In genomic region chr2:144267209-144267608, GRCh38 we compare ENCODE assay signal across 11 cellular contexts.
DNase-seq lines count a peak whose midpoint lies in the region; ATAC-seq, FAIRE-seq and TF ChIP-seq lines count a peak whose summit lies in the region.
"Had no signal": no experiment of that assay in that cellular context is flagged by ENCODE, and none has a peak within 500 bp of the region (broad histone marks: within the 10 kb centered on the region; RNA-seq: fewer than 3 reads in every experiment).

No MANE protein-coding gene starts in this region.

- no peaks in the 10 kb centered on the region for H4K20me1 ChIP-seq in SU-DHL-6 (ENCODE audit: low read depth, low read length)
- H4K20me1 ChIP-seq: BLaER1 had no signal

- peaks cover 16% of the 10 kb centered on the region for H3K4me1 ChIP-seq in CD8-positive, alpha-beta T cell (ENCODE audit: insufficient read depth, low read length)
- peaks cover 0 to 3% (median 0%) of the 10 kb centered on the region in 4 donors for H3K4me1 ChIP-seq in tibial nerve
- H3K4me1 ChIP-seq: BLaER1 had no signal

- DNase-seq in CD8-positive, alpha-beta T cell: no peak
- DNase-seq in GM19239 (ENCODE audit: insufficient read length, low spot score): peak; percentile 9
- DNase-seq in D721Med (ENCODE audit: insufficient read length, low spot score): no peak
- no peak for DNase-seq in DMS79 treated with DMSO at 0.1 percent for 48 hours (lab: John Stamatoyannopoulos, UW)
- no peak for DNase-seq in tibial nerve (ENCODE audit: low spot score in 2 of 2)
- DNase-seq: NCI-H69 had no signal

- H3K4me3 Mint-ChIP-seq in CD8-positive, alpha-beta T cell: peak overlapping the region; percentile 29

- H3K4me3 ChIP-seq in CD8-positive, alpha-beta T cell (ENCODE audit: low read depth, low read length): no peak overlapping the region
- H3K4me3 ChIP-seq in SU-DHL-6 (ENCODE audit: insufficient read depth, low read length, poor library complexity, severe bottlenecking): no peak overlapping the region
- H3K4me3 ChIP-seq in tibial nerve: no peak overlapping the region
- H3K4me3 ChIP-seq: BLaER1 had no signal

- TF ChIP-seq CTCF in CD8-positive, alpha-beta T cell (IDR thresholded peaks at IDR 0.05): no peak
- TF ChIP-seq CTCF in SU-DHL-6 (IDR thresholded peaks at IDR 0.05; ENCODE audit: insufficient read depth, low read length, poor library complexity, severe bottlenecking): no peak
- no peak for TF ChIP-seq CTCF in D721Med (IDR thresholded peaks at IDR 0.05; ENCODE audit: insufficient read depth, missing control alignments)
- no peak for TF ChIP-seq CTCF in tibial nerve (IDR thresholded peaks at IDR 0.05)

- no peaks in the 10 kb centered on the region for H3K27me3 Mint-ChIP-seq in CD8-positive, alpha-beta T cell (ENCODE audit: low read depth)

- no peak overlapping the region for H2AFZ ChIP-seq in SU-DHL-6 (ENCODE audit: low read depth, low read length, severe bottlenecking)

- H3K27ac Mint-ChIP-seq in CD8-positive, alpha-beta T cell: peak overlapping the region; percentile 34

- H3K36me3 ChIP-seq in CD8-positive, alpha-beta T cell (ENCODE audit: insufficient read depth, low read length): no peaks in the 10 kb centered on the region
- no peaks in the 10 kb centered on the region for H3K36me3 ChIP-seq in SU-DHL-6 (ENCODE audit: low read length)
- peaks cover 0 to 5% (median 0%) of the 10 kb centered on the region in 3 donors for H3K36me3 ChIP-seq in tibial nerve
- H3K36me3 ChIP-seq: BLaER1 had no signal

- ATAC-seq in CD8-positive, alpha-beta T cell: peak; percentile 76
- peak; percentile 93 for ATAC-seq in HG02884 (IDR thresholded peaks at IDR 0.05; ENCODE audit: unreplicated experiment)
- ATAC-seq in SK-N-SH treated with all-trans-retinoic acid at 6 μM for 48 hours: no peak

- no peak overlapping the region for H3K27ac ChIP-seq in CD8-positive, alpha-beta T cell (ENCODE audit: low read depth, low read length)
- H3K27ac ChIP-seq in SU-DHL-6 (ENCODE audit: low read depth, low read length) (no peak overlapping the region), tibial nerve (no peak overlapping the region)
- H3K27ac ChIP-seq: BLaER1 had no signal

- WGBS in tibial nerve, 2 donors: 75 to 82% methylated on average over 2 of the region's 2 CpGs

- peaks cover 34% of the 10 kb centered on the region for H3K4me1 Mint-ChIP-seq in CD8-positive, alpha-beta T cell (ENCODE audit: low read depth)

- CTCF ChIA-PET in CD8-positive, alpha-beta T cell (lab: Charles Lee): no interaction called here

- peaks cover 8% of the 10 kb centered on the region; the same call in 1 of the 2 replicates for H3F3A ChIP-seq in SU-DHL-6 (ENCODE audit: insufficient read depth)

- H3K9me3 Mint-ChIP-seq in CD8-positive, alpha-beta T cell: no peaks in the 10 kb centered on the region

- FAIRE-seq in GM19239 (lab: Jason Lieb, UNC) (peak; percentile 91), D721Med (lab: Jason Lieb, UNC) (no peak)
- FAIRE-seq: H54 had no signal

- POLR2A ChIA-PET in CD8-positive, alpha-beta T cell (lab: Charles Lee): interaction anchor here (0.6 kb wide), 1 partner anchor 16 kb away, joined by 3 read pairs; no protein-coding TSS in a partner anchor

- peaks cover 17% of the 10 kb centered on the region; the same call in 1 of the 2 replicates for H3K79me2 ChIP-seq in SU-DHL-6 (ENCODE audit: insufficient read depth, low read length)

- H3K9me3 ChIP-seq in CD8-positive, alpha-beta T cell (ENCODE audit: low read length): no peaks in the 10 kb centered on the region
- H3K9me3 ChIP-seq in SU-DHL-6 (ENCODE audit: insufficient read depth, low read length): no peaks in the 10 kb centered on the region
- no peaks in the 10 kb centered on the region for H3K9me3 ChIP-seq in tibial nerve
- H3K9me3 ChIP-seq: BLaER1 had no signal

- H3K27me3 ChIP-seq in CD8-positive, alpha-beta T cell (ENCODE audit: insufficient read depth, low read length): no peaks in the 10 kb centered on the region
- H3K27me3 ChIP-seq in SU-DHL-6 (ENCODE audit: low read length): no peaks in the 10 kb centered on the region
- H3K27me3 ChIP-seq in tibial nerve: no peaks in the 10 kb centered on the region
- H3K27me3 ChIP-seq: BLaER1 had no signal

- no peak overlapping the region for H3K9ac ChIP-seq in SU-DHL-6 (ENCODE audit: low read length)
- H3K9ac ChIP-seq: BLaER1 had no signal

- no peak for TF ChIP-seq EP300 in tibial nerve (IDR thresholded peaks at IDR 0.05)

- peak overlapping the region; percentile 20 for H3K4me2 ChIP-seq in SU-DHL-6 (ENCODE audit: low read depth, low read length, poor library complexity, severe bottlenecking)
- H3K4me2 ChIP-seq: BLaER1 had no signal

- TF ChIP-seq POLR2A in tibial nerve (IDR thresholded peaks at IDR 0.05): no peak

- no peaks in the 10 kb centered on the region for H3K36me3 Mint-ChIP-seq in CD8-positive, alpha-beta T cell

- intact Hi-C loops in CD8-positive, alpha-beta T cell (cut with DNase I, micrococcal nuclease): loop anchor here (5.0 kb wide), 2 partner anchors 35 to 55 kb away; no protein-coding TSS in a partner anchor

- no peaks in the 10 kb centered on the region for H3K9me2 ChIP-seq in SU-DHL-6 (replicated peaks; ENCODE audit: insufficient read depth, low read length)

TF ChIP-seq in SK-N-SH treated with all-trans-retinoic acid at 6 μM for 48 hours, 23 proteins besides CTCF, POLR2A, EP300 and RAD21 (continues in another document):
- TF ChIP-seq ZFP3 (CRISPR knock-in tag; IDR thresholded peaks at IDR 0.05) (no peak), ISL1 (CRISPR knock-in tag; IDR thresholded peaks at IDR 0.05) (no peak), ZNF70 (CRISPR knock-in tag; IDR thresholded peaks at IDR 0.05) (no peak), CSRNP3 (CRISPR knock-in tag; IDR thresholded peaks at IDR 0.05) (no peak), ZNF8 (CRISPR knock-in tag; IDR thresholded peaks at IDR 0.05) (no peak), ZC3H10 (CRISPR knock-in tag; IDR thresholded peaks at IDR 0.05) (no peak), PPARA (CRISPR knock-in tag; IDR thresholded peaks at IDR 0.05; ENCODE audit: borderline replicate concordance) (no peak), SNAI2 (CRISPR knock-in tag; IDR thresholded peaks at IDR 0.05) (no peak), PATZ1 (CRISPR knock-in tag; IDR thresholded peaks at IDR 0.05; ENCODE audit: borderline replicate concordance) (no peak), GLIS3 (CRISPR knock-in tag; IDR thresholded peaks at IDR 0.05) (no peak), RARB (CRISPR knock-in tag; IDR thresholded peaks at IDR 0.05) (no peak), CSDC2 (CRISPR knock-in tag; IDR thresholded peaks at IDR 0.05) (no peak), CREB5 (CRISPR knock-in tag; IDR thresholded peaks at IDR 0.05; ENCODE audit: low read depth) (no peak), BACH2 (CRISPR knock-in tag; IDR thresholded peaks at IDR 0.05; ENCODE audit: borderline replicate concordance) (no peak), ZNF565 (CRISPR knock-in tag; conservative IDR thresholded peaks at IDR 0.05; ENCODE audit: low read depth) (no peak)
